In genomic region chr4:38928886-38929285, GRCh38 we compare ENCODE assay signal across 16 cellular contexts.
DNase-seq lines count a peak whose midpoint lies in the region; ATAC-seq and TF ChIP-seq lines count a peak whose summit lies in the region.
"Had no signal": no experiment of that assay in that cellular context is flagged by ENCODE, and none has a peak within 500 bp of the region (broad histone marks: within the 10 kb centered on the region; RNA-seq: fewer than 3 reads in every experiment).

No MANE protein-coding gene starts in this region.

- H3K27ac Mint-ChIP-seq in nephron progenitor cell: peak overlapping the region; percentile 87
- H3K27ac Mint-ChIP-seq: CD8-positive, alpha-beta memory T cell had no signal

- H3K27me3 ChIP-seq in IMR-90 (ENCODE audit: control insufficient read depth, insufficient read depth, low read length) (no peaks in the 10 kb centered on the region), dorsolateral prefrontal cortex (no peaks in the 10 kb centered on the region), sigmoid colon (no peaks in the 10 kb centered on the region)
- H3K27me3 ChIP-seq: BLaER1 had no signal

- H3K36me3 Mint-ChIP-seq in nephron progenitor cell (ENCODE audit: low read depth): peaks cover 33% of the 10 kb centered on the region
- H3K36me3 Mint-ChIP-seq: CD8-positive, alpha-beta memory T cell had no signal

- intact Hi-C loops in IMR-90 (cut with micrococcal nuclease) (no loop called here), dorsolateral prefrontal cortex (cut with DNase I) (loop anchor here in 1 of 2 donors (10.0 kb wide), 1 partner anchor 116 kb away; no protein-coding TSS in a partner anchor), sigmoid colon (cut with DNase I) (no loop called here)

- no peaks in the 10 kb centered on the region for H3K27me3 Mint-ChIP-seq in nephron progenitor cell (ENCODE audit: low read depth, poor library complexity)

- no peak overlapping the region; the same call in 1 of the 2 replicates for H3K23ac ChIP-seq in IMR-90 (ENCODE audit: low read depth, low read length)

- H3K56ac ChIP-seq in IMR-90 (ENCODE audit: extremely low read depth, insufficient read depth, low read length): no peak overlapping the region

- peak overlapping the region in 1 of 2 experiments; percentile 36; a peak in 1 of 4 replicates for H4K8ac ChIP-seq in IMR-90 (ENCODE audit: low read depth in 2 of 2, low read length in 2 of 2)

- 0 out of 2 replicates have a peak, but pooled peaks cover 3% of the 10 kb centered on the region for H3K9me1 ChIP-seq in IMR-90 (ENCODE audit: insufficient read depth, low read length)

- no peak overlapping the region for H3K27ac ChIP-seq in IMR-90 (ENCODE audit: insufficient read depth, low read length)
- H3K27ac ChIP-seq in dorsolateral prefrontal cortex: peak overlapping the region in 36 of 59 donors; percentile 1 to 96 (median 24)
- H3K27ac ChIP-seq in sigmoid colon: peak overlapping the region in 3 of 4 donors; percentile 73 to 89 (median 88)
- H3K27ac ChIP-seq: BLaER1, HL-60 had no signal

- H3K79me1 ChIP-seq in IMR-90 (ENCODE audit: low read depth in 1 of 2, low read length in 2 of 2): peaks cover 27 to 42% of the 10 kb centered on the region in 2 experiments

- peak overlapping the region; percentile 41 for H3K4me3 Mint-ChIP-seq in nephron progenitor cell
- H3K4me3 Mint-ChIP-seq: CD8-positive, alpha-beta memory T cell had no signal

- TF ChIP-seq EP300 in sigmoid colon (IDR thresholded peaks at IDR 0.05): no peak

- H2AK9ac ChIP-seq in IMR-90 (replicated peaks; ENCODE audit: low read depth, low read length, poor library complexity): no peak overlapping the region

- no peaks in the 10 kb centered on the region for H3K9me3 Mint-ChIP-seq in nephron progenitor cell
- H3K9me3 Mint-ChIP-seq: CD8-positive, alpha-beta memory T cell had no signal

- H2AK5ac ChIP-seq in IMR-90 (ENCODE audit: low read depth, low read length): no peak overlapping the region

- TF ChIP-seq CTCF in IMR-90 (conservative IDR thresholded peaks at IDR 0.05; ENCODE audit: low read depth, low read length) (no peak), dorsolateral prefrontal cortex (IDR thresholded peaks at IDR 0.05 in 54 of 56, conservative IDR thresholded peaks at IDR 0.05 in 2 of 56; ENCODE audit: low read depth in 1 of 56, partially characterized antibody in 56 of 56) (no peak), nephron progenitor cell (IDR thresholded peaks at IDR 0.05) (no peak), sigmoid colon (IDR thresholded peaks at IDR 0.05) (no peak)

- no peak overlapping the region for H3K4me2 ChIP-seq in IMR-90 (ENCODE audit: low read depth, low read length)
- H3K4me2 ChIP-seq: BLaER1 had no signal

- no peak overlapping the region for H2AFZ ChIP-seq in IMR-90 (replicated peaks; ENCODE audit: low read length, poor library complexity)

- H2BK15ac ChIP-seq in IMR-90 (ENCODE audit: low read depth, low read length): no peak overlapping the region

- H2BK5ac ChIP-seq in IMR-90 (ENCODE audit: low read depth, low read length, poor library complexity, severe bottlenecking): no peak overlapping the region

- H4K5ac ChIP-seq in IMR-90 (ENCODE audit: low read depth, low read length): no peak overlapping the region

- H3K9me3 ChIP-seq in IMR-90 (ENCODE audit: control insufficient read depth, insufficient read depth, low read length): no peaks in the 10 kb centered on the region
- H3K9me3 ChIP-seq in sigmoid colon: no peaks in the 10 kb centered on the region
- H3K9me3 ChIP-seq: BLaER1, Caco-2, HAP-1 had no signal

- no peak overlapping the region for H3K4ac ChIP-seq in IMR-90 (ENCODE audit: low read depth, low read length)

- 61% methylated on average over 4 of the region's 9 CpGs; no CpG with 5 or more reads in 1 of the 2 experiments for WGBS in IMR-90 (ENCODE audit: extremely low coverage in 2 of 2, insufficient read length in 1 of 2), 2 experiments
- WGBS in sigmoid colon, 2 donors: 89 to 95% methylated on average over 9 of the region's 9 CpGs

- H3K4me1 ChIP-seq in IMR-90 (ENCODE audit: control insufficient read depth, insufficient read depth, low read length) (peaks cover 2% of the 10 kb centered on the region; the same call in 1 of the 2 replicates), sigmoid colon (peaks cover 0 to 74% (median 59%) of the 10 kb centered on the region in 4 donors)
- H3K4me1 ChIP-seq: BLaER1, Caco-2 had no signal

- no peak for TF ChIP-seq RAD21 in IMR-90 (IDR thresholded peaks at IDR 0.05; ENCODE audit: low read length)

- ATAC-seq in IMR-90 (ENCODE audit: low read depth): no peak
- no peak for ATAC-seq in HG03108 (IDR thresholded peaks at IDR 0.05; ENCODE audit: unreplicated experiment)
- no peak for ATAC-seq in GM19455 (IDR thresholded peaks at IDR 0.05; ENCODE audit: unreplicated experiment)

- dilution Hi-C loops in IMR-90 (cut with HindIII; ENCODE audit: low sequenced_read_pairs, unreplicated experiment): no loop called here

- H4K20me1 ChIP-seq in IMR-90 (ENCODE audit: insufficient read depth, low read length): no peaks in the 10 kb centered on the region
- H4K20me1 ChIP-seq: BLaER1 had no signal

- TF ChIP-seq POLR2A in IMR-90 (IDR thresholded peaks at IDR 0.05; ENCODE audit: low read depth, low read length): no peak
- no peak for TF ChIP-seq POLR2A in sigmoid colon (IDR thresholded peaks at IDR 0.05)

- H3K18ac ChIP-seq in IMR-90 (ENCODE audit: low read depth, low read length): no peak overlapping the region

- H2BK20ac ChIP-seq in IMR-90 (ENCODE audit: low read depth, low read length): 0 out of 2 replicates have a peak overlapping the region, but pooled peaks have one; percentile 10

- in situ Hi-C loops in IMR-90 (cut with MboI; ENCODE audit: low sequenced_read_pairs): no loop called here

- H3K4me3 ChIP-seq in IMR-90 (ENCODE audit: insufficient read depth, low read depth, low read length) (no peak overlapping the region), dorsolateral prefrontal cortex (no peak overlapping the region), sigmoid colon (no peak overlapping the region)
- H3K4me3 ChIP-seq: BLaER1, HAP-1 had no signal

- no peak overlapping the region for H4K91ac ChIP-seq in IMR-90 (ENCODE audit: insufficient read depth, low read depth, low read length)

- POLR2A ChIA-PET in IMR-90 (lab: Charles Lee; ENCODE audit: unreplicated experiment): no interaction called here

- DNase-seq in IMR-90 (no peak), dorsolateral prefrontal cortex (peak in 1 of 10 donors; percentile 15), nephron progenitor cell (peak; percentile 21), sigmoid colon (no peak), RKO (ENCODE audit: low spot score) (no peak), NCI-H1417 (lab: John Stamatoyannopoulos, UW) (no peak)
- DNase-seq: 8988T; AML-193; Caco-2; CD8-positive, alpha-beta memory T cell; GF-D8 had no signal

- peaks cover 75% of the 10 kb centered on the region for H3K4me1 Mint-ChIP-seq in nephron progenitor cell
- H3K4me1 Mint-ChIP-seq: CD8-positive, alpha-beta memory T cell had no signal

- H3K9ac ChIP-seq in IMR-90 (ENCODE audit: low read depth, low read length): no peak overlapping the region
- H3K9ac ChIP-seq: BLaER1 had no signal

- CTCF ChIA-PET in IMR-90 (lab: Yijun Ruan, JAX): no interaction called here

- no peak overlapping the region for H3K14ac ChIP-seq in IMR-90 (replicated peaks; ENCODE audit: low read depth, low read length)

- no TSS peak for BruUV-seq in IMR-90 (replicated peaks; lab: Mats Ljungman, UMichigan)

- H2BK120ac ChIP-seq in IMR-90 (ENCODE audit: low read depth, low read length): no peak overlapping the region

- H3K36me3 ChIP-seq in IMR-90 (ENCODE audit: control insufficient read depth, insufficient read depth, low read length) (peaks cover 64% of the 10 kb centered on the region), sigmoid colon (peaks cover 11 to 48% (median 22%) of the 10 kb centered on the region in 4 donors)
- H3K36me3 ChIP-seq: BLaER1, HAP-1 had no signal

TF ChIP-seq in IMR-90, 13 proteins besides CTCF, POLR2A, EP300 and RAD21:
- no peak for TF ChIP-seq FOS (IDR thresholded peaks at IDR 0.05; ENCODE audit: low read depth, low read length)
- no peak for TF ChIP-seq MAZ (IDR thresholded peaks at IDR 0.05; ENCODE audit: borderline replicate concordance, low read depth, low read length)
- TF ChIP-seq BHLHE40 (IDR thresholded peaks at IDR 0.05; ENCODE audit: low read depth, low read length): no peak
- no peak for TF ChIP-seq SMC3 (IDR thresholded peaks at IDR 0.05; ENCODE audit: low read depth, low read length)
- TF ChIP-seq RFX5 (IDR thresholded peaks at IDR 0.05; ENCODE audit: low read depth, low read length): no peak
- TF ChIP-seq MAFK (IDR thresholded peaks at IDR 0.05; ENCODE audit: low read depth, low read length): no peak
- no peak for TF ChIP-seq ELK1 (IDR thresholded peaks at IDR 0.05; ENCODE audit: borderline replicate concordance, low read depth, low read length)
- no peak for TF ChIP-seq RCOR1 (IDR thresholded peaks at IDR 0.05; ENCODE audit: insufficient replicate concordance, low read length)
- TF ChIP-seq CHD1 (IDR thresholded peaks at IDR 0.05; ENCODE audit: low read depth, low read length): no peak
- TF ChIP-seq, protein P1, sequence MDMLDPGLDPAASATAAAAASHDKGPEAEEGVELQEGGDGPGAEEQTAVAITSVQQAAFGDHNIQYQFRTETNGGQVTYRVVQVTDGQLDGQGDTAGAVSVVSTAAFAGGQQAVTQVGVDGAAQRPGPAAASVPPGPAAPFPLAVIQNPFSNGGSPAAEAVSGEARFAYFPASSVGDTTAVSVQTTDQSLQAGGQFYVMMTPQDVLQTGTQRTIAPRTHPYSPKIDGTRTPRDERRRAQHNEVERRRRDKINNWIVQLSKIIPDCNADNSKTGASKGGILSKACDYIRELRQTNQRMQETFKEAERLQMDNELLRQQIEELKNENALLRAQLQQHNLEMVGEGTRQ (IDR thresholded peaks at IDR 0.05; ENCODE audit: low read depth, low read length): no peak
- no peak for TF ChIP-seq NFE2L2 (IDR thresholded peaks at IDR 0.05; ENCODE audit: low read depth, low read length)
- no peak for TF ChIP-seq CEBPB (IDR thresholded peaks at IDR 0.05; ENCODE audit: low read depth, low read length)
- TF ChIP-seq MXI1 (IDR thresholded peaks at IDR 0.05; ENCODE audit: borderline replicate concordance, low read depth, low read length): no peak
